24 cellular contexts compared by ENCODE assay signal in genomic region chr1:44235794-44236193, GRCh38. TPM values are rescaled to one million over a fixed set of nuclear protein-coding genes. Genes with fewer than 3 reads are reported as not detected.
DNase-seq lines count a peak whose midpoint lies in the region; ATAC-seq and TF ChIP-seq lines count a peak whose summit lies in the region.
"Had no signal": no experiment of that assay in that cellular context is flagged by ENCODE, and none has a peak within 500 bp of the region (broad histone marks: within the 10 kb centered on the region; RNA-seq: fewer than 3 reads in every experiment).

No MANE protein-coding gene starts in this region.

- H3K9me3 Mint-ChIP-seq in activated naive CD4-positive, alpha-beta T cell treated with anti-CD3 and anti-CD28 coated beads, Interleukin-2, amount 50 U/mL, for 72 hours = no peaks in the 10 kb centered on the region
- H3K9me3 Mint-ChIP-seq in activated naive CD4-positive, alpha-beta T cell treated with anti-CD3 and anti-CD28 coated beads, Interleukin-2, amount 10 ng/mL, durations not matched to agents 7 days and 5 days = no peaks in the 10 kb centered on the region
- H3K9me3 Mint-ChIP-seq: CD8-positive, alpha-beta T cell had no signal

- no peak overlapping the region for H3K4me3 Mint-ChIP-seq in activated naive CD4-positive, alpha-beta T cell treated with anti-CD3 and anti-CD28 coated beads, Interleukin-2, amount 10 ng/mL, durations not matched to agents 7 days and 5 days
- H3K4me3 Mint-ChIP-seq: CD8-positive, alpha-beta T cell had no signal

- peaks cover 4% of the 10 kb centered on the region for H3K4me1 ChIP-seq in lower lobe of right lung
- H3K4me1 ChIP-seq: A549, Caco-2 had no signal

- no peak for TF ChIP-seq CTCF in lower lobe of right lung (IDR thresholded peaks at IDR 0.05)

- intact Hi-C loops in lower lobe of right lung (cut with DNase I) = no loop called here
- intact Hi-C loops in head of caudate nucleus (cut with DNase I) = no loop called here

- H3K27me3 Mint-ChIP-seq in activated naive CD4-positive, alpha-beta T cell treated with anti-CD3 and anti-CD28 coated beads, Interleukin-2, amount 10 ng/mL, durations not matched to agents 7 days and 5 days = no peaks in the 10 kb centered on the region

- CTCF ChIA-PET in activated naive CD4-positive, alpha-beta T cell treated with anti-CD3 and anti-CD28 coated beads, Interleukin-2, amount 10 ng/mL, durations not matched to agents 7 days and 5 days (lab: Charles Lee) = interaction anchor here (1.1 to 1.3 kb wide), 2 partner anchors 19 to 360 kb away, joined by 3 to 4 read pairs; no protein-coding TSS in a partner anchor

- no peak for DNase-seq in activated naive CD4-positive, alpha-beta T cell treated with anti-CD3 and anti-CD28 coated beads, Interleukin-2, amount 50 U/mL, for 72 hours (ENCODE audit: low spot score in 2 of 2)
- DNase-seq in activated naive CD4-positive, alpha-beta T cell treated with anti-CD3 and anti-CD28 coated beads, Interleukin-2, amount 10 ng/mL, durations not matched to agents 7 days and 5 days = no peak
- peak; percentile 60 for DNase-seq in NCI-H774 (lab: John Stamatoyannopoulos, UW)
- DNase-seq in lower lobe of right lung = peak; percentile 20
- DNase-seq in head of caudate nucleus = no peak
- DNase-seq in C1 segment of cervical spinal cord (lab: John Stamatoyannopoulos, UW) = no peak
- no peak for DNase-seq in NCI-H2227 treated with DMSO at 0.1 percent for 48 hours (lab: John Stamatoyannopoulos, UW)
- DNase-seq: AML-193; Caco-2; CD8-positive, alpha-beta T cell; DMS153; Kasumi-1; NCI-H1436; NCI-H187; NCI-H2081 treated with DMSO at 0.1 percent for 48 hours; NCI-H446 treated with DMSO at 0.1 percent for 48 hours; NCI-H69; Right ventricle myocardium superior; RPMI8226 had no signal

- peaks cover 7% of the 10 kb centered on the region for H3K36me3 ChIP-seq in lower lobe of right lung

- H3K4me3 ChIP-seq in lower lobe of right lung = no peak overlapping the region
- H3K4me3 ChIP-seq: A549, K562, SJSA1 had no signal

- H3K27ac ChIP-seq in lower lobe of right lung = no peak overlapping the region
- H3K27ac ChIP-seq: A549, C4-2B, SJSA1 had no signal

- no peaks in the 10 kb centered on the region for H3K36me3 Mint-ChIP-seq in activated naive CD4-positive, alpha-beta T cell treated with anti-CD3 and anti-CD28 coated beads, Interleukin-2, amount 50 U/mL, for 72 hours
- H3K36me3 Mint-ChIP-seq in activated naive CD4-positive, alpha-beta T cell treated with anti-CD3 and anti-CD28 coated beads, Interleukin-2, amount 10 ng/mL, durations not matched to agents 7 days and 5 days = no peaks in the 10 kb centered on the region

- no peak for ATAC-seq in activated naive CD4-positive, alpha-beta T cell treated with anti-CD3 and anti-CD28 coated beads, Interleukin-2, amount 50 U/mL, for 72 hours
- no peak for ATAC-seq in lower lobe of right lung
- ATAC-seq: A549; CD8-positive, alpha-beta T cell; HCT116; K562 had no signal

- peaks cover 7% of the 10 kb centered on the region for H3K4me1 Mint-ChIP-seq in activated naive CD4-positive, alpha-beta T cell treated with anti-CD3 and anti-CD28 coated beads, Interleukin-2, amount 10 ng/mL, durations not matched to agents 7 days and 5 days

- H3K9me3 ChIP-seq in lower lobe of right lung = no peaks in the 10 kb centered on the region
- H3K9me3 ChIP-seq: A549, Caco-2, SJSA1 had no signal

- no peaks in the 10 kb centered on the region for H3K27me3 ChIP-seq in lower lobe of right lung (ENCODE audit: low read depth)
- H3K27me3 ChIP-seq: SJSA1 had no signal

- peak overlapping the region; percentile 1 to 11 for H3K27ac Mint-ChIP-seq in activated naive CD4-positive, alpha-beta T cell treated with anti-CD3 and anti-CD28 coated beads, Interleukin-2, amount 50 U/mL, for 72 hours
- H3K27ac Mint-ChIP-seq in activated naive CD4-positive, alpha-beta T cell treated with anti-CD3 and anti-CD28 coated beads, Interleukin-2, amount 10 ng/mL, durations not matched to agents 7 days and 5 days = no peak overlapping the region
- H3K27ac Mint-ChIP-seq: CD8-positive, alpha-beta T cell had no signal

RNA-seq across cellular contexts. Expression of gene DMAP1, which starts 22.5 kb away (rescaled TPM):
- 10 to 100 TPM; 46.2 to 60.9 TPM for total RNA-seq in activated naive CD4-positive, alpha-beta T cell treated with anti-CD3 and anti-CD28 coated beads, Interleukin-2, amount 50 U/mL, for 72 hours
- 32.2 TPM for total RNA-seq in lower lobe of right lung

Comparison
In these comparisons a context has a peak if more than half of its experiments do, and no peak if none do; other contexts are left out.
1. DNase-seq: peak in NCI-H774 (single experiment) and lower lobe of right lung (single experiment); none in activated naive CD4-positive, alpha-beta T cell treated with anti-CD3 and anti-CD28 coated beads, Interleukin-2, amount 50 U/mL, for 72 hours (0 of 2), activated naive CD4-positive, alpha-beta T cell treated with anti-CD3 and anti-CD28 coated beads, Interleukin-2, amount 10 ng/mL, durations not matched to agents 7 days and 5 days (single experiment), head of caudate nucleus (0 of 42), C1 segment of cervical spinal cord (0 of 14) and NCI-H2227 treated with DMSO at 0.1 percent for 48 hours (single experiment).